ENCODE assay signal across 27 cellular contexts in genomic region chr3:190658106-190658505, GRCh38.
"Had no signal": no experiment of that assay in that cellular context is flagged by ENCODE, and none has a peak within 500 bp of the region (broad histone marks: within the 10 kb centered on the region; RNA-seq: fewer than 3 reads in every experiment).

No MANE protein-coding gene starts in this region.

- H3K27me3 ChIP-seq: stomach, suprapubic skin, testis, thyroid gland, tibial artery, tibial nerve, transverse colon, upper lobe of left lung, upper lobe of right lung, uterus, vagina had no signal

- H3K4me3 Mint-ChIP-seq: stimulated activated effector memory CD8-positive, alpha-beta T cell treated with anti-CD3 and anti-CD28 coated beads, Interleukin-12 subunit alpha, Interleukin-12 subunit beta, amount 100 ng/mL, for 72 hours; stimulated activated memory B cell treated with anti-CD40 and anti-IgM and Interleukin-4, amounts not matched to agents 10 μg/mL and 1 μg/mL and 100 μg/mL, for 72 hours; stimulated activated naive B cell treated with anti-CD40 and anti-IgM and Interleukin-4, amounts not matched to agents 10 μg/mL and 1 μg/mL and 100 μg/mL, for 72 hours; stimulated activated naive CD8-positive, alpha-beta T cell treated with anti-CD3 and anti-CD28 coated beads, Interleukin-15, amount 100 ng/mL, for 72 hours; stimulated activated naive CD8-positive, alpha-beta T cell treated with anti-CD3 and anti-CD28 coated beads, Interleukin-15, Interleukin-2, amounts not matched to agents 100 ng/mL and 50 ng/mL, for 24 hours; type B pancreatic cell had no signal

- H3K4me3 ChIP-seq: stomach, suprapubic skin, testis, thoracic aorta, thyroid gland, tibial artery, tibial nerve, transverse colon, upper lobe of left lung, upper lobe of right lung, uterus, vagina had no signal

- H3K9me3 ChIP-seq: stomach, suprapubic skin, testis, thoracic aorta, thyroid gland, tibial artery, tibial nerve, transverse colon, upper lobe of left lung, upper lobe of right lung, uterus, vagina had no signal

- H3K27me3 Mint-ChIP-seq: type B pancreatic cell had no signal

- H3K4me1 ChIP-seq: stomach, suprapubic skin, testis, thyroid gland, tibial artery, tibial nerve, transverse colon, upper lobe of left lung, upper lobe of right lung, uterus, vagina had no signal

- H3K27ac Mint-ChIP-seq: stimulated activated effector memory CD8-positive, alpha-beta T cell treated with anti-CD3 and anti-CD28 coated beads, Interleukin-12 subunit alpha, Interleukin-12 subunit beta, amount 100 ng/mL, for 72 hours; stimulated activated memory B cell treated with anti-CD40 and anti-IgM and Interleukin-4, amounts not matched to agents 10 μg/mL and 1 μg/mL and 100 μg/mL, for 72 hours; stimulated activated naive B cell treated with anti-CD40 and anti-IgM and Interleukin-4, amounts not matched to agents 10 μg/mL and 1 μg/mL and 100 μg/mL, for 72 hours; stimulated activated naive CD8-positive, alpha-beta T cell treated with anti-CD3 and anti-CD28 coated beads, Interleukin-15, Interleukin-2, amounts not matched to agents 100 ng/mL and 50 ng/mL, for 24 hours; type B pancreatic cell had no signal

- H3K9me3 Mint-ChIP-seq: stimulated activated effector memory CD8-positive, alpha-beta T cell treated with anti-CD3 and anti-CD28 coated beads, Interleukin-12 subunit alpha, Interleukin-12 subunit beta, amount 100 ng/mL, for 72 hours; stimulated activated memory B cell treated with anti-CD40 and anti-IgM and Interleukin-4, amounts not matched to agents 10 μg/mL and 1 μg/mL and 100 μg/mL, for 72 hours; stimulated activated naive B cell treated with anti-CD40 and anti-IgM and Interleukin-4, amounts not matched to agents 10 μg/mL and 1 μg/mL and 100 μg/mL, for 72 hours; stimulated activated naive CD8-positive, alpha-beta T cell treated with anti-CD3 and anti-CD28 coated beads, Interleukin-15, amount 100 ng/mL, for 72 hours; stimulated activated naive CD8-positive, alpha-beta T cell treated with anti-CD3 and anti-CD28 coated beads, Interleukin-15, Interleukin-2, amounts not matched to agents 100 ng/mL and 50 ng/mL, for 24 hours; type B pancreatic cell had no signal

- ATAC-seq: stimulated activated effector memory CD8-positive, alpha-beta T cell treated with anti-CD3 and anti-CD28 coated beads, Interleukin-12 subunit alpha, Interleukin-12 subunit beta, amount 100 ng/mL, for 72 hours; stimulated activated memory B cell treated with anti-CD40 and anti-IgM and Interleukin-4, amounts not matched to agents 10 μg/mL and 1 μg/mL and 100 μg/mL, for 72 hours; stimulated activated naive B cell treated with anti-CD40 and anti-IgM and Interleukin-4, amounts not matched to agents 10 μg/mL and 1 μg/mL and 100 μg/mL, for 72 hours; stimulated activated naive CD8-positive, alpha-beta T cell treated with anti-CD3 and anti-CD28 coated beads, Interleukin-15, amount 100 ng/mL, for 72 hours; stimulated activated naive CD8-positive, alpha-beta T cell treated with anti-CD3 and anti-CD28 coated beads, Interleukin-15, Interleukin-2, amounts not matched to agents 100 U/mL and 50 U/mL, for 24 hours; upper lobe of right lung had no signal

- H3K36me3 ChIP-seq: stomach, suprapubic skin, thoracic aorta, thyroid gland, tibial artery, tibial nerve, transverse colon, upper lobe of left lung, upper lobe of right lung, uterus, vagina had no signal

- H3K36me3 Mint-ChIP-seq: stimulated activated effector memory CD8-positive, alpha-beta T cell treated with anti-CD3 and anti-CD28 coated beads, Interleukin-12 subunit alpha, Interleukin-12 subunit beta, amount 100 ng/mL, for 72 hours; stimulated activated memory B cell treated with anti-CD40 and anti-IgM and Interleukin-4, amounts not matched to agents 10 μg/mL and 1 μg/mL and 100 μg/mL, for 72 hours; stimulated activated naive B cell treated with anti-CD40 and anti-IgM and Interleukin-4, amounts not matched to agents 10 μg/mL and 1 μg/mL and 100 μg/mL, for 72 hours; type B pancreatic cell had no signal

- H3K27ac ChIP-seq: stomach, suprapubic skin, testis, thoracic aorta, thyroid gland, tibial artery, tibial nerve, transverse colon, upper lobe of left lung, upper lobe of right lung, uterus, vagina had no signal

- H3K4me1 Mint-ChIP-seq: stimulated activated effector memory CD8-positive, alpha-beta T cell treated with anti-CD3 and anti-CD28 coated beads, Interleukin-12 subunit alpha, Interleukin-12 subunit beta, amount 100 ng/mL, for 72 hours; stimulated activated memory B cell treated with anti-CD40 and anti-IgM and Interleukin-4, amounts not matched to agents 10 μg/mL and 1 μg/mL and 100 μg/mL, for 72 hours; stimulated activated naive B cell treated with anti-CD40 and anti-IgM and Interleukin-4, amounts not matched to agents 10 μg/mL and 1 μg/mL and 100 μg/mL, for 72 hours; stimulated activated naive CD8-positive, alpha-beta T cell treated with anti-CD3 and anti-CD28 coated beads, Interleukin-15, amount 100 ng/mL, for 72 hours had no signal

- DNase-seq: stimulated activated CD4-positive, alpha-beta T cell treated with anti-CD3 and anti-CD28 coated beads, Interleukin-2, amount 100 ng/mL, for 48 hours; stimulated activated CD4-positive, alpha-beta T cell treated with anti-CD3 and anti-CD28 coated beads, Interleukin-4, amount 100 ng/mL, for 1 hour; stimulated activated CD4-positive, alpha-beta T cell treated with anti-CD3 and anti-CD28 coated beads, Interleukin-4, amount 100 ng/mL, for 24 hours; stimulated activated CD4-positive, alpha-beta T cell treated with anti-CD3 and anti-CD28 coated beads, Interleukin-4, amount 100 ng/mL, for 4 hours; stimulated activated CD8-positive, alpha-beta memory T cell treated with anti-CD3 and anti-CD28 coated beads, Interleukin-4, amount 100 ng/mL, for 48 hours; stimulated activated naive B cell treated with anti-CD40 and anti-IgM and Interleukin-4, amounts not matched to agents 10 μg/mL and 1 μg/mL and 100 μg/mL, for 72 hours; stimulated activated naive CD4-positive, alpha-beta T cell; stimulated activated naive CD4-positive, alpha-beta T cell treated with Interleukin-2 at 50 U/mL for 16 hours; stimulated activated naive CD8-positive, alpha-beta T cell treated with anti-CD3 and anti-CD28 coated beads, Interleukin-15, amount 100 ng/mL, for 72 hours; stimulated activated naive CD8-positive, alpha-beta T cell treated with anti-CD3 and anti-CD28 coated beads, Interleukin-15, Interleukin-2, amounts not matched to agents 100 U/mL and 50 U/mL, for 24 hours; stomach; substantia nigra; testis; thyroid gland; tibial artery; transverse colon; upper lobe of left lung; upper lobe of right lung; uterus had no signal
